ENCODE assay signal across 8 cellular contexts in the genomic region with DNA sequence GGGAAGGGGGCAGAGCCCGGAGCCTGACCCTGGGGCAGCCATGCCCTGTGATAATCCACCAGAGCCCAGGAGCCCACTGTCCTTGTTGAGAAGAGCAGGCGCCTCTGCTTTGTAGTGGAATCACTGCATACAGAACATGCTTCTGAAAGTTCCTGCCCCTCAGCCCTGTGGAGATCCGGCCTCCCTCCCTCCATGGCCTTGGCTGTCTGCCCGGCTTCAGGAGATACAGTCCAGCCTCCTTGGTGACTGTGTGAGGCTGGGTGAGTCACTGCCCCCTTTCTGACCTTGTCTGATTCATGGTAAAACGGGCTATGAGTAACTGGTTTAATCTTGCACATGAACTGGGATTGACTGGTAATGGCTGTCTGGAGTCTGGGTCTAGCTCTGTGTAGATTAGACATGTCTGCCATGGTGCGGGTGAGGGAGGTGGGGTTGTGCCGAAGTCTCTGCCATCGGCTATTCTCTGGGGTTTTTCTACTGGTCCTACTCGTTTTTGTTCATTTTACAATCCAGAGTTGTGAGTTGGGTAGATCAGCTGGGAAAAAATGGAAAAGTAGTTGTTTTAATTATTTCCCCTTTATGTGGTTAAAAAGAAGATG.
DNase-seq lines count a peak whose midpoint lies in the region; ATAC-seq and TF ChIP-seq lines count a peak whose summit lies in the region.
"Not testable (repeated sequence)": the region's sequence is repeated elsewhere in the genome, so short reads cannot be mapped to it uniquely, and the experiment has no call there.

No MANE protein-coding gene starts in this region.

- CTCF ChIA-PET in Panc1 (lab: Charles Lee) = not testable (repeated sequence)

- not testable (repeated sequence) for BruUV-seq in Panc1 (replicated peaks; lab: Mats Ljungman, UMichigan)

- H3K9me3 ChIP-seq in Panc1 (ENCODE audit: control insufficient read depth, insufficient read depth, low read depth, low read length) = not testable (repeated sequence)

- H3K4me3 ChIP-seq in Panc1 (ENCODE audit: low read depth in 2 of 2, low read length in 2 of 2) = not testable (repeated sequence)

- not testable (repeated sequence) for H3K36me3 ChIP-seq in Panc1 (ENCODE audit: control insufficient read depth, insufficient read depth, low read length)

- in situ Hi-C loops in Caki2 (cut with HindIII; ENCODE audit: low pct_unique_long_range_greater_than_20kb, low sequenced_read_pairs); Panc1 (cut with HindIII; ENCODE audit: low pct_unique_long_range_greater_than_20kb, low sequenced_read_pairs): not testable (repeated sequence)

- H3K4me1 ChIP-seq in Panc1 (ENCODE audit: control insufficient read depth, insufficient read depth, low read length) = peaks cover 28% of the 10 kb centered on the region

- peak; percentile 79 for ATAC-seq in Panc1
- peak; percentile 64 for ATAC-seq in effector memory CD8-positive, alpha-beta T cell (replicated peaks)

- POLR2A ChIA-PET in Panc1 (lab: Charles Lee) = not testable (repeated sequence)

- intact Hi-C loops in Panc1 (cut with micrococcal nuclease; ENCODE audit: unreplicated experiment) = not testable (repeated sequence)

- DNase-seq in Caki2 (ENCODE audit: low read depth) (peak; percentile 95), HPDE6-E6E7 (ENCODE audit: extremely low spot score) (peak; percentile 79), Panc1 (ENCODE audit: low read depth, low spot score) (peak; percentile 68), activated T-cell treated with anti-CD3 and anti-CD28 coated beads for 48 hours (ENCODE audit: low read depth) (peak; percentile 34), iPS-NIHi11 (ENCODE audit: low spot score) (peak; percentile 28), osteocyte (ENCODE audit: extremely low spot score, unreplicated experiment) (peak; percentile 95), stromal cell of bone marrow (ENCODE audit: low read depth) (peak; percentile 93)
- DNase-seq in effector memory CD8-positive, alpha-beta T cell = not testable (repeated sequence)

- not testable (repeated sequence) for H3K27me3 ChIP-seq in Panc1 (ENCODE audit: control insufficient read depth, insufficient read depth, low read length)

- H3K27ac ChIP-seq in Panc1 (ENCODE audit: low read length) = peak overlapping the region; percentile 95

- not testable (repeated sequence) for H3K9me3 Mint-ChIP-seq in effector memory CD8-positive, alpha-beta T cell; osteocyte (ENCODE audit: unreplicated experiment)

- not testable (repeated sequence) for H3K4me1 Mint-ChIP-seq in effector memory CD8-positive, alpha-beta T cell (ENCODE audit: low read depth in 2 of 2)
- peaks cover 67% of the 10 kb centered on the region for H3K4me1 Mint-ChIP-seq in osteocyte (ENCODE audit: unreplicated experiment)

- H3K27ac Mint-ChIP-seq in effector memory CD8-positive, alpha-beta T cell = not testable (repeated sequence)
- H3K27ac Mint-ChIP-seq in osteocyte (ENCODE audit: unreplicated experiment) = peak overlapping the region; percentile 87

- H3K27me3 Mint-ChIP-seq in effector memory CD8-positive, alpha-beta T cell; osteocyte (ENCODE audit: unreplicated experiment): not testable (repeated sequence)

- TF ChIP-seq CTCF in Panc1 (IDR thresholded peaks at IDR 0.05); osteocyte (IDR thresholded peaks at IDR 0.05): not testable (repeated sequence)

- not testable (repeated sequence) for H3K36me3 Mint-ChIP-seq in effector memory CD8-positive, alpha-beta T cell (ENCODE audit: insufficient read depth); osteocyte (ENCODE audit: unreplicated experiment)

- H3K4me3 Mint-ChIP-seq in effector memory CD8-positive, alpha-beta T cell = not testable (repeated sequence)
- H3K4me3 Mint-ChIP-seq in osteocyte (ENCODE audit: unreplicated experiment) = peak overlapping the region; percentile 30
